In the genomic region with DNA sequence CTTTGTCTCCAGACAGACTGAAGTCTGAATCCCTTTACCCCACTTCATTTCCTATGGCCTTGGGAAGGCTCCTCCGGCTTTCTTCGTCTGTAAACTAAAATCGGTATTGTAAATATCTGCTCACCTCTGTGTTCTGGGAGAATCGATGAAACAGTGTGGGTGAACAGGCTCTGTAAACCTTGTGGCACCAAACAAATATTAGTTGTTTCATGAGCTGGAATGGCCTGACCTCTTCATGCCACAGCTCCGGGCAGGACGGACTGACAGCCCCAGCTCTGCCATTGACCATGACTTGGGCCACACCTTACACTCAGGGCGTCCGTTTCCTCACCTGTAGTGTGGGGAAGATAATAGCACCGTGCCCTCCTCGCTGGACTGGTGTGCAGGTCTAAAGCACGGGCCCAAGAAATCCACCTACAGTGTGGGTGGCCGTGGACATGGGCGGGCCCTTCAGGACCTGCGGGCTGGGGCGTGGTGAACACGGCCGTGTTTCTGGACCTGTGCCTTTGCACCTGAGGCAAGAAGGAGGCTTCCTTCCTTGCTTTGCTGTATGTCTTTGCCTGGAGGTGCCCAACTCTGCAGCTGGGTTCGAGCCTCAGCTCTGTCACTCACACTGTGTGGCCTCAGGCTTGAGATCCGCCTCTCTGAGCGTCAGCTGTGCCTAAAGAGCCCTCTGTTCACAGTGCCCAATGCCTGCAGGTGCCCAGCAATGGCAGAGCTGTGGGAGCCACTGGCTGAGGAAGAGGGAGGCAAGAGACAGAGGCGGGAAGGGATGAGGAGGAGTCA, we compare ENCODE assay signal across 1 cellular context.
A peak's percentile ranks its signal among the peaks of the same experiment; 100 is the strongest.
TF ChIP-seq lines count a peak whose summit lies in the region.

No MANE protein-coding gene starts in this region.

TF ChIP-seq in HepG2, 621 proteins besides CTCF, POLR2A, EP300 and RAD21 (continued from another document and continues in another):
- TF ChIP-seq PPARG (CRISPR knock-in tag; conservative IDR thresholded peaks at IDR 0.05) (peak; percentile 88), REL (CRISPR knock-in tag; conservative IDR thresholded peaks at IDR 0.05) (no peak), ZMYM3 (CRISPR knock-in tag; IDR thresholded peaks at IDR 0.05) (no peak), CCDC6 (CRISPR knock-in tag; IDR thresholded peaks at IDR 0.05) (no peak), ADNP (CRISPR knock-in tag; IDR thresholded peaks at IDR 0.05) (no peak), ZNF12 (CRISPR knock-in tag; IDR thresholded peaks at IDR 0.05) (no peak), CREBL2 (CRISPR knock-in tag; IDR thresholded peaks at IDR 0.05; ENCODE audit: borderline replicate concordance) (no peak), MLLT10 (CRISPR knock-in tag; IDR thresholded peaks at IDR 0.05) (no peak), ZBTB44 (CRISPR knock-in tag; IDR thresholded peaks at IDR 0.05) (no peak), ZBTB38 (CRISPR knock-in tag; IDR thresholded peaks at IDR 0.05) (no peak), RCOR2 (CRISPR knock-in tag; IDR thresholded peaks at IDR 0.05) (no peak), MZF1 (CRISPR knock-in tag; IDR thresholded peaks at IDR 0.05; ENCODE audit: borderline replicate concordance) (no peak), ZNF354B (CRISPR knock-in tag; IDR thresholded peaks at IDR 0.05) (no peak), ZBTB7A (CRISPR knock-in tag; IDR thresholded peaks at IDR 0.05) (no peak), SRSF1 (optimal IDR thresholded peaks at IDR 0.05; ENCODE audit: low read depth, low read length) (no peak), PHF21A (CRISPR knock-in tag; IDR thresholded peaks at IDR 0.05) (no peak), ZNF83 (CRISPR knock-in tag; IDR thresholded peaks at IDR 0.05; ENCODE audit: borderline replicate concordance) (peak; percentile 21; the same call in 1 of the 2 replicates), ATF7-NPFF (CRISPR knock-in tag; IDR thresholded peaks at IDR 0.05; ENCODE audit: low read depth) (no peak), ARID5B (CRISPR knock-in tag; IDR thresholded peaks at IDR 0.05) (peak; percentile 90), JUNB (CRISPR knock-in tag; IDR thresholded peaks at IDR 0.05; ENCODE audit: borderline replicate concordance) (no peak), GATAD1 (CRISPR knock-in tag; IDR thresholded peaks at IDR 0.05) (no peak), FLYWCH1 (CRISPR knock-in tag; IDR thresholded peaks at IDR 0.05) (no peak), ZNF766 (CRISPR knock-in tag; IDR thresholded peaks at IDR 0.05; ENCODE audit: borderline replicate concordance) (no peak), ZNF441 (CRISPR knock-in tag; IDR thresholded peaks at IDR 0.05; ENCODE audit: borderline replicate concordance) (no peak), THAP7 (CRISPR knock-in tag; IDR thresholded peaks at IDR 0.05) (no peak), NFRKB (IDR thresholded peaks at IDR 0.05) (no peak), NFIB (CRISPR knock-in tag; IDR thresholded peaks at IDR 0.05; ENCODE audit: borderline replicate concordance) (no peak), CCAR2 (optimal IDR thresholded peaks at IDR 0.05; ENCODE audit: low read depth, low read length) (no peak), PAWR (CRISPR knock-in tag; IDR thresholded peaks at IDR 0.05; ENCODE audit: borderline replicate concordance) (no peak), FOSL1 (CRISPR knock-in tag; IDR thresholded peaks at IDR 0.05; ENCODE audit: borderline replicate concordance) (no peak), KLF12 (CRISPR knock-in tag; IDR thresholded peaks at IDR 0.05; ENCODE audit: borderline replicate concordance) (no peak), DNMT1 (CRISPR knock-in tag; IDR thresholded peaks at IDR 0.05) (no peak), HOXA5 (CRISPR knock-in tag; IDR thresholded peaks at IDR 0.05) (no peak), NFE2 (CRISPR knock-in tag; IDR thresholded peaks at IDR 0.05) (no peak), ZNF44 (CRISPR knock-in tag; IDR thresholded peaks at IDR 0.05) (no peak), ZNF468 (CRISPR knock-in tag; IDR thresholded peaks at IDR 0.05) (no peak), PAX8 (CRISPR knock-in tag; IDR thresholded peaks at IDR 0.05; ENCODE audit: borderline replicate concordance) (no peak), KDM4B (CRISPR knock-in tag; IDR thresholded peaks at IDR 0.05) (no peak), SP4 (CRISPR knock-in tag; IDR thresholded peaks at IDR 0.05) (no peak), PCBP2 (optimal IDR thresholded peaks at IDR 0.05; ENCODE audit: low read depth, low read length, poor library complexity, severe bottlenecking) (no peak), TCF12 (IDR thresholded peaks at IDR 0.05) (no peak), TCF12 (CRISPR knock-in tag; IDR thresholded peaks at IDR 0.05) (0 out of 2 replicates have a peak, but pooled peaks have one; percentile 30), ZMYM4 (CRISPR knock-in tag; IDR thresholded peaks at IDR 0.05) (no peak), IRX3 (CRISPR knock-in tag; IDR thresholded peaks at IDR 0.05; ENCODE audit: borderline replicate concordance, low read depth) (no peak)
- TF ChIP-seq, protein P1, sequence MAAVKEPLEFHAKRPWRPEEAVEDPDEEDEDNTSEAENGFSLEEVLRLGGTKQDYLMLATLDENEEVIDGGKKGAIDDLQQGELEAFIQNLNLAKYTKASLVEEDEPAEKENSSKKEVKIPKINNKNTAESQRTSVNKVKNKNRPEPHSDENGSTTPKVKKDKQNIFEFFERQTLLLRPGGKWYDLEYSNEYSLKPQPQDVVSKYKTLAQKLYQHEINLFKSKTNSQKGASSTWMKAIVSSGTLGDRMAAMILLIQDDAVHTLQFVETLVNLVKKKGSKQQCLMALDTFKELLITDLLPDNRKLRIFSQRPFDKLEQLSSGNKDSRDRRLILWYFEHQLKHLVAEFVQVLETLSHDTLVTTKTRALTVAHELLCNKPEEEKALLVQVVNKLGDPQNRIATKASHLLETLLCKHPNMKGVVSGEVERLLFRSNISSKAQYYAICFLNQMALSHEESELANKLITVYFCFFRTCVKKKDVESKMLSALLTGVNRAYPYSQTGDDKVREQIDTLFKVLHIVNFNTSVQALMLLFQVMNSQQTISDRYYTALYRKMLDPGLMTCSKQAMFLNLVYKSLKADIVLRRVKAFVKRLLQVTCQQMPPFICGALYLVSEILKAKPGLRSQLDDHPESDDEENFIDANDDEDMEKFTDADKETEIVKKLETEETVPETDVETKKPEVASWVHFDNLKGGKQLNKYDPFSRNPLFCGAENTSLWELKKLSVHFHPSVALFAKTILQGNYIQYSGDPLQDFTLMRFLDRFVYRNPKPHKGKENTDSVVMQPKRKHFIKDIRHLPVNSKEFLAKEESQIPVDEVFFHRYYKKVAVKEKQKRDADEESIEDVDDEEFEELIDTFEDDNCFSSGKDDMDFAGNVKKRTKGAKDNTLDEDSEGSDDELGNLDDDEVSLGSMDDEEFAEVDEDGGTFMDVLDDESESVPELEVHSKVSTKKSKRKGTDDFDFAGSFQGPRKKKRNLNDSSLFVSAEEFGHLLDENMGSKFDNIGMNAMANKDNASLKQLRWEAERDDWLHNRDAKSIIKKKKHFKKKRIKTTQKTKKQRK (IDR thresholded peaks at IDR 0.05; ENCODE audit: low read length), result no peak
- TF ChIP-seq, protein P2, sequence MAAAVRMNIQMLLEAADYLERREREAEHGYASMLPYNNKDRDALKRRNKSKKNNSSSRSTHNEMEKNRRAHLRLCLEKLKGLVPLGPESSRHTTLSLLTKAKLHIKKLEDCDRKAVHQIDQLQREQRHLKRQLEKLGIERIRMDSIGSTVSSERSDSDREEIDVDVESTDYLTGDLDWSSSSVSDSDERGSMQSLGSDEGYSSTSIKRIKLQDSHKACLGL (CRISPR knock-in tag; IDR thresholded peaks at IDR 0.05), result no peak
- TF ChIP-seq, protein P3, sequence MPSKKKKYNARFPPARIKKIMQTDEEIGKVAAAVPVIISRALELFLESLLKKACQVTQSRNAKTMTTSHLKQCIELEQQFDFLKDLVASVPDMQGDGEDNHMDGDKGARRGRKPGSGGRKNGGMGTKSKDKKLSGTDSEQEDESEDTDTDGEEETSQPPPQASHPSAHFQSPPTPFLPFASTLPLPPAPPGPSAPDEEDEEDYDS (CRISPR knock-in tag; IDR thresholded peaks at IDR 0.05), result no peak
- TF ChIP-seq, protein P4, sequence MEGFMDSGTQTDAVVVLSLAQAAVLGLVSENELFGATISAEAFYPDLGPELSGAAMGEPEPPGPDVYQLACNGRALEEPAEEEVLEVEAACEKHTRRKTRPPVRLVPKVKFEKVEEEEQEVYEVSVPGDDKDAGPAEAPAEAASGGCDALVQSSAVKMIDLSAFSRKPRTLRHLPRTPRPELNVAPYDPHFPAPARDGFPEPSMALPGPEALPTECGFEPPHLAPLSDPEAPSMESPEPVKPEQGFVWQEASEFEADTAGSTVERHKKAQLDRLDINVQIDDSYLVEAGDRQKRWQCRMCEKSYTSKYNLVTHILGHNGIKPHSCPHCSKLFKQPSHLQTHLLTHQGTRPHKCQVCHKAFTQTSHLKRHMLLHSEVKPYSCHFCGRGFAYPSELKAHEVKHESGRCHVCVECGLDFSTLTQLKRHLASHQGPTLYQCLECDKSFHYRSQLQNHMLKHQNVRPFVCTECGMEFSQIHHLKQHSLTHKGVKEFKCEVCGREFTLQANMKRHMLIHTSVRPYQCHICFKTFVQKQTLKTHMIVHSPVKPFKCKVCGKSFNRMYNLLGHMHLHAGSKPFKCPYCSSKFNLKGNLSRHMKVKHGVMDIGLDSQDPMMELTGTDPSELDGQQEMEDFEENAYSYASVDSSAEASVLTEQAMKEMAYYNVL (CRISPR knock-in tag; IDR thresholded peaks at IDR 0.05; ENCODE audit: borderline replicate concordance), result 0 out of 2 replicates have a peak, but pooled peaks have one; percentile 84
